In the genomic region with DNA sequence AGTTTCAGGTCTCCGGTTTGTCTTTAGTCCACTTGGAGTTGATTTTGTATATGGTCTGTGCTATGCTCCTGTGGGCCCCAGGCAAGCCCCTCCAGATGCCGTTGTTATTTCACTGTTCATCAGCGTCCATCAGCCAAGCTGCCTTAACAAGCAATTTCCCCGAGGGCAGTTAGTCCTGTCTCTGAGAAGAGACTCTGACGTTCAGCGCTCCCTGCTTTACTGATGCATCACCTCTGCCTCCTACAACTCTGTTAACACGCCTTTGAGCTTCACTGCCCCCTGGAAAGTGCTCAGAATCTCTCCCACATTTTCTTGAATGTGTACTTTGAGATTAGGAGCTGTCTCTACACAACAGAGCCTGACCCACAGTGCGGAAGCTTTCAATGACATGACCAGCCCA, we compare ENCODE assay signal across 1 cellular context.
TF ChIP-seq lines count a peak whose summit lies in the region.

No MANE protein-coding gene starts in this region.

TF ChIP-seq in K562, 482 proteins besides CTCF, POLR2A, EP300 and RAD21 (continued from another document):
- TF ChIP-seq, protein P1, sequence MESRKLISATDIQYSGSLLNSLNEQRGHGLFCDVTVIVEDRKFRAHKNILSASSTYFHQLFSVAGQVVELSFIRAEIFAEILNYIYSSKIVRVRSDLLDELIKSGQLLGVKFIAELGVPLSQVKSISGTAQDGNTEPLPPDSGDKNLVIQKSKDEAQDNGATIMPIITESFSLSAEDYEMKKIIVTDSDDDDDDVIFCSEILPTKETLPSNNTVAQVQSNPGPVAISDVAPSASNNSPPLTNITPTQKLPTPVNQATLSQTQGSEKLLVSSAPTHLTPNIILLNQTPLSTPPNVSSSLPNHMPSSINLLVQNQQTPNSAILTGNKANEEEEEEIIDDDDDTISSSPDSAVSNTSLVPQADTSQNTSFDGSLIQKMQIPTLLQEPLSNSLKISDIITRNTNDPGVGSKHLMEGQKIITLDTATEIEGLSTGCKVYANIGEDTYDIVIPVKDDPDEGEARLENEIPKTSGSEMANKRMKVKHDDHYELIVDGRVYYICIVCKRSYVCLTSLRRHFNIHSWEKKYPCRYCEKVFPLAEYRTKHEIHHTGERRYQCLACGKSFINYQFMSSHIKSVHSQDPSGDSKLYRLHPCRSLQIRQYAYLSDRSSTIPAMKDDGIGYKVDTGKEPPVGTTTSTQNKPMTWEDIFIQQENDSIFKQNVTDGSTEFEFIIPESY (CRISPR knock-in tag; IDR thresholded peaks at IDR 0.05), result no peak
- TF ChIP-seq ZFP30 (CRISPR knock-in tag; IDR thresholded peaks at IDR 0.05; ENCODE audit: borderline replicate concordance) (no peak), KDM4B (IDR thresholded peaks at IDR 0.05; ENCODE audit: borderline replicate concordance in 2 of 2, low read depth in 1 of 2) (no peak), ZC3H4 (CRISPR knock-in tag; IDR thresholded peaks at IDR 0.05; ENCODE audit: borderline replicate concordance) (no peak), ILK (tag; IDR thresholded peaks at IDR 0.05; ENCODE audit: borderline replicate concordance, low read depth) (no peak), HCFC1 (IDR thresholded peaks at IDR 0.05; ENCODE audit: low read depth, low read length) (no peak), ARNT (IDR thresholded peaks at IDR 0.05) (no peak), ZKSCAN1 (IDR thresholded peaks at IDR 0.05; ENCODE audit: low read depth, low read length) (no peak), BDP1 (IDR thresholded peaks at IDR 0.05; ENCODE audit: insufficient read depth, insufficient read length) (no peak)
- TF ChIP-seq, protein P2, sequence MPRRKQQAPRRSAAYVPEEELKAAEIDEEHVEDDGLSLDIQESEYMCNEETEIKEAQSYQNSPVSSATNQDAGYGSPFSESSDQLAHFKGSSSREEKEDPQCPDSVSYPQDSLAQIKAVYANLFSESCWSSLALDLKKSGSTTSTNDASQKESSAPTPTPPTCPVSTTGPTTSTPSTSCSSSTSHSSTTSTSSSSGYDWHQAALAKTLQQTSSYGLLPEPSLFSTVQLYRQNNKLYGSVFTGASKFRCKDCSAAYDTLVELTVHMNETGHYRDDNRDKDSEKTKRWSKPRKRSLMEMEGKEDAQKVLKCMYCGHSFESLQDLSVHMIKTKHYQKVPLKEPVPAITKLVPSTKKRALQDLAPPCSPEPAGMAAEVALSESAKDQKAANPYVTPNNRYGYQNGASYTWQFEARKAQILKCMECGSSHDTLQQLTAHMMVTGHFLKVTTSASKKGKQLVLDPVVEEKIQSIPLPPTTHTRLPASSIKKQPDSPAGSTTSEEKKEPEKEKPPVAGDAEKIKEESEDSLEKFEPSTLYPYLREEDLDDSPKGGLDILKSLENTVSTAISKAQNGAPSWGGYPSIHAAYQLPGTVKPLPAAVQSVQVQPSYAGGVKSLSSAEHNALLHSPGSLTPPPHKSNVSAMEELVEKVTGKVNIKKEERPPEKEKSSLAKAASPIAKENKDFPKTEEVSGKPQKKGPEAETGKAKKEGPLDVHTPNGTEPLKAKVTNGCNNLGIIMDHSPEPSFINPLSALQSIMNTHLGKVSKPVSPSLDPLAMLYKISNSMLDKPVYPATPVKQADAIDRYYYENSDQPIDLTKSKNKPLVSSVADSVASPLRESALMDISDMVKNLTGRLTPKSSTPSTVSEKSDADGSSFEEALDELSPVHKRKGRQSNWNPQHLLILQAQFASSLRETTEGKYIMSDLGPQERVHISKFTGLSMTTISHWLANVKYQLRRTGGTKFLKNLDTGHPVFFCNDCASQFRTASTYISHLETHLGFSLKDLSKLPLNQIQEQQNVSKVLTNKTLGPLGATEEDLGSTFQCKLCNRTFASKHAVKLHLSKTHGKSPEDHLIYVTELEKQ (CRISPR knock-in tag; IDR thresholded peaks at IDR 0.05), result no peak
- TF ChIP-seq, protein P3, sequence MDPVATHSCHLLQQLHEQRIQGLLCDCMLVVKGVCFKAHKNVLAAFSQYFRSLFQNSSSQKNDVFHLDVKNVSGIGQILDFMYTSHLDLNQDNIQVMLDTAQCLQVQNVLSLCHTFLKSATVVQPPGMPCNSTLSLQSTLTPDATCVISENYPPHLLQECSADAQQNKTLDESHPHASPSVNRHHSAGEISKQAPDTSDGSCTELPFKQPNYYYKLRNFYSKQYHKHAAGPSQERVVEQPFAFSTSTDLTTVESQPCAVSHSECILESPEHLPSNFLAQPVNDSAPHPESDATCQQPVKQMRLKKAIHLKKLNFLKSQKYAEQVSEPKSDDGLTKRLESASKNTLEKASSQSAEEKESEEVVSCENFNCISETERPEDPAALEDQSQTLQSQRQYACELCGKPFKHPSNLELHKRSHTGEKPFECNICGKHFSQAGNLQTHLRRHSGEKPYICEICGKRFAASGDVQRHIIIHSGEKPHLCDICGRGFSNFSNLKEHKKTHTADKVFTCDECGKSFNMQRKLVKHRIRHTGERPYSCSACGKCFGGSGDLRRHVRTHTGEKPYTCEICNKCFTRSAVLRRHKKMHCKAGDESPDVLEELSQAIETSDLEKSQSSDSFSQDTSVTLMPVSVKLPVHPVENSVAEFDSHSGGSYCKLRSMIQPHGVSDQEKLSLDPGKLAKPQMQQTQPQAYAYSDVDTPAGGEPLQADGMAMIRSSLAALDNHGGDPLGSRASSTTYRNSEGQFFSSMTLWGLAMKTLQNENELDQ (CRISPR knock-in tag; IDR thresholded peaks at IDR 0.05; ENCODE audit: borderline replicate concordance), result no peak
